Comparison of ENCODE assay signal across 12 cellular contexts in genomic region chr14:69132513-69133181, GRCh38. TPM values are rescaled to one million over a fixed set of nuclear protein-coding genes. Genes with fewer than 3 reads are reported as not detected.
DNase-seq lines count a peak whose midpoint lies in the region; ATAC-seq and TF ChIP-seq lines count a peak whose summit lies in the region.
"Had no signal": no experiment of that assay in that cellular context is flagged by ENCODE, and none has a peak within 500 bp of the region (broad histone marks: within the 10 kb centered on the region; RNA-seq: fewer than 3 reads in every experiment).

No MANE protein-coding gene starts in this region.

- peak overlapping the region; percentile 54 to 78 (median 74) for H3K27ac Mint-ChIP-seq in CD4-positive, alpha-beta memory T cell
- peak overlapping the region; percentile 30 for H3K27ac Mint-ChIP-seq in mesothelial cell of epicardium
- H3K27ac Mint-ChIP-seq: activated B cell treated with CpG ODN at 0.5 μM for 24 hours had no signal

- H3K27me3 Mint-ChIP-seq in CD4-positive, alpha-beta memory T cell = no peaks in the 10 kb centered on the region
- H3K27me3 Mint-ChIP-seq in mesothelial cell of epicardium (ENCODE audit: low read depth) = no peaks in the 10 kb centered on the region
- H3K27me3 Mint-ChIP-seq: activated B cell treated with CpG ODN at 0.5 μM for 24 hours had no signal

- intact Hi-C loops in CD4-positive, alpha-beta memory T cell (cut with micrococcal nuclease) = no loop called here
- intact Hi-C loops in transverse colon (cut with DNase I; ENCODE audit: low total_unique reads) = no loop called here

- ATAC-seq in GM19395 (IDR thresholded peaks at IDR 0.05; ENCODE audit: unreplicated experiment) = no peak
- no peak for ATAC-seq in HG02840 (IDR thresholded peaks at IDR 0.05; ENCODE audit: low FRiP score, unreplicated experiment)
- ATAC-seq in GM21423 (IDR thresholded peaks at IDR 0.05; ENCODE audit: unreplicated experiment) = no peak
- ATAC-seq: GM12878 had no signal

- DNase-seq in CD4-positive, alpha-beta memory T cell = no peak
- DNase-seq in Karpas-422 (no peak), astrocyte of the hippocampus (ENCODE audit: low read depth, low spot score) (peak; percentile 59), mesothelial cell of epicardium (ENCODE audit: low spot score in 2 of 2, unreplicated experiment in 2 of 2) (no peak), transverse colon (no peak)
- DNase-seq: activated B cell treated with CpG ODN at 0.5 μM for 24 hours, NCI-H1436 treated with DMSO at 0.1 percent for 48 hours had no signal

- CTCF ChIA-PET in CD4-positive, alpha-beta memory T cell (lab: Charles Lee; ENCODE audit: partially characterized antibody) = interaction anchor here (0.9 to 2.5 kb wide), 9 partner anchors 9 to 110 kb away, joined by 3 to 12 read pairs (median 4); partner anchors contain the start of genes DCAF5 and EXD2

- no peaks in the 10 kb centered on the region for H4K20me1 ChIP-seq in Karpas-422 (ENCODE audit: insufficient read depth, low read depth, low read length)

- H3K4me2 ChIP-seq in Karpas-422 (ENCODE audit: low read depth, low read length, poor library complexity, severe bottlenecking) = no peak overlapping the region

- POLR2A ChIA-PET in CD4-positive, alpha-beta memory T cell (lab: Charles Lee; ENCODE audit: partially characterized antibody) = interaction anchor here (1.4 to 1.5 kb wide), 2 partner anchors 18 to 20 kb away, joined by 4 to 8 read pairs; partner anchors contain the start of gene DCAF5

- no peak overlapping the region for H3K27ac ChIP-seq in CD4-positive, alpha-beta memory T cell (ENCODE audit: low read depth, low read length)
- H3K27ac ChIP-seq in Karpas-422 (ENCODE audit: low read length) (peak overlapping the region; percentile 8; the same call in 1 of the 2 replicates), transverse colon (no peak overlapping the region)
- H3K27ac ChIP-seq: suprapubic skin had no signal

- no peaks in the 10 kb centered on the region for H3K27me3 ChIP-seq in CD4-positive, alpha-beta memory T cell (ENCODE audit: insufficient read depth, low read length)
- H3K27me3 ChIP-seq in Karpas-422 (ENCODE audit: low read length) (no peaks in the 10 kb centered on the region), transverse colon (no peaks in the 10 kb centered on the region)
- H3K27me3 ChIP-seq: suprapubic skin had no signal

- TF ChIP-seq CTCF in mesothelial cell of epicardium (IDR thresholded peaks at IDR 0.05; ENCODE audit: unreplicated experiment) (no peak), transverse colon (IDR thresholded peaks at IDR 0.05) (no peak)

- TF ChIP-seq EP300 in transverse colon (IDR thresholded peaks at IDR 0.05; ENCODE audit: low read depth) = no peak

- peaks cover 99% of the 10 kb centered on the region for H3K79me2 ChIP-seq in Karpas-422 (ENCODE audit: low read length)

- TF ChIP-seq POLR2A in transverse colon (IDR thresholded peaks at IDR 0.05) = no peak

- H3K9ac ChIP-seq in Karpas-422 (ENCODE audit: low read length) = no peak overlapping the region

- H3K9me3 Mint-ChIP-seq in CD4-positive, alpha-beta memory T cell = no peaks in the 10 kb centered on the region
- no peaks in the 10 kb centered on the region for H3K9me3 Mint-ChIP-seq in mesothelial cell of epicardium
- H3K9me3 Mint-ChIP-seq: activated B cell treated with CpG ODN at 0.5 μM for 24 hours had no signal

- no peak overlapping the region for H3K4me3 ChIP-seq in CD4-positive, alpha-beta memory T cell (ENCODE audit: low read length in 2 of 2)
- H3K4me3 ChIP-seq in Karpas-422 (ENCODE audit: low read length) (no peak overlapping the region), transverse colon (no peak overlapping the region)
- H3K4me3 ChIP-seq: GM12878, suprapubic skin had no signal

- no peaks in the 10 kb centered on the region for H3K9me2 ChIP-seq in Karpas-422 (replicated peaks; ENCODE audit: insufficient read depth, low read length)

- in situ Hi-C loops in transverse colon (cut with MboI; ENCODE audit: low pct_ligation_motif_present in 1 of 4, low pct_unique_long_range_greater_than_20kb in 1 of 4, low sequenced_read_pairs in 3 of 4) = loop anchor here in 1 of 4 donors (25.0 kb wide), 1 partner anchor 330 kb away; no protein-coding TSS in a partner anchor

- peaks cover 48 to 76% (median 64%) of the 10 kb centered on the region in 4 donors for H3K4me1 Mint-ChIP-seq in CD4-positive, alpha-beta memory T cell
- H3K4me1 Mint-ChIP-seq in mesothelial cell of epicardium = peaks cover 25% of the 10 kb centered on the region

- no peak overlapping the region for H2AFZ ChIP-seq in Karpas-422 (ENCODE audit: low read length)

- peak overlapping the region in 1 of 8 donors; percentile 17 for H3K4me3 Mint-ChIP-seq in CD4-positive, alpha-beta memory T cell
- no peak overlapping the region for H3K4me3 Mint-ChIP-seq in mesothelial cell of epicardium
- H3K4me3 Mint-ChIP-seq: activated B cell treated with CpG ODN at 0.5 μM for 24 hours had no signal

- WGBS in transverse colon (ENCODE audit: low coverage in 1 of 2), 2 donors = 77 to 82% methylated on average over 4 of the region's 4 CpGs

- peaks cover 4 to 16% of the 10 kb centered on the region in 2 donors for H3K36me3 Mint-ChIP-seq in CD4-positive, alpha-beta memory T cell
- no peaks in the 10 kb centered on the region for H3K36me3 Mint-ChIP-seq in mesothelial cell of epicardium

- no peaks in the 10 kb centered on the region for H3K9me3 ChIP-seq in CD4-positive, alpha-beta memory T cell (ENCODE audit: control insufficient read depth in 1 of 2, low read length in 2 of 2)
- H3K9me3 ChIP-seq in Karpas-422 (ENCODE audit: low read length) (no peaks in the 10 kb centered on the region), transverse colon (no peaks in the 10 kb centered on the region)
- H3K9me3 ChIP-seq: suprapubic skin had no signal

- no peaks in the 10 kb centered on the region for H3K36me3 ChIP-seq in CD4-positive, alpha-beta memory T cell (ENCODE audit: insufficient read depth, low read length)
- H3K36me3 ChIP-seq in Karpas-422 (ENCODE audit: insufficient read depth, low read length) (no peaks in the 10 kb centered on the region), transverse colon (no peaks in the 10 kb centered on the region)
- H3K36me3 ChIP-seq: suprapubic skin had no signal

- H3K4me1 ChIP-seq in CD4-positive, alpha-beta memory T cell (ENCODE audit: insufficient read depth, low read length) = peaks cover 57% of the 10 kb centered on the region
- H3K4me1 ChIP-seq in Karpas-422 (ENCODE audit: low read length) = peaks cover 29% of the 10 kb centered on the region
- H3K4me1 ChIP-seq in transverse colon = peaks cover 10 to 46% (median 26%) of the 10 kb centered on the region in 4 donors

RNA-seq across cellular contexts. Expression of gene DCAF5, which starts 20.3 kb away (rescaled TPM):
- 10 to 100 TPM; 69.3 to 75.7 TPM for total RNA-seq in CD4-positive, alpha-beta memory T cell
- 10 to 100 TPM; 54.4 to 73.4 TPM for polyA plus RNA-seq in CD4-positive, alpha-beta memory T cell
- total RNA-seq in Karpas-422 (2014; rRNA removed; shearing (Covaris generic); ENCODE audit: low replicate concordance) = 39.8 and 45.5 TPM in 2 replicates
- total RNA-seq in mesothelial cell of epicardium (61.8 to 64.9 TPM (median 64.4 TPM) in 3 replicates), transverse colon (10 to 100 TPM; 25.1 to 70.3 (median 42.7) TPM)

RNA-seq across cellular contexts. Expression of gene EXD2, which starts 58.7 kb away (rescaled TPM):
- total RNA-seq in CD4-positive, alpha-beta memory T cell = 10 to 100 TPM; 14.3 to 15.7 TPM
- polyA plus RNA-seq in CD4-positive, alpha-beta memory T cell = 1 to 10 TPM; 4.6 to 8.9 TPM
- 12.6 and 21.3 TPM in 2 replicates for total RNA-seq in Karpas-422 (2014; rRNA removed; shearing (Covaris generic); ENCODE audit: low replicate concordance)
- total RNA-seq in mesothelial cell of epicardium = 27.4 to 30.6 TPM (median 29.8 TPM) in 3 replicates
- total RNA-seq in transverse colon = 10 to 100 TPM; 16.5 to 33.8 (median 22.8) TPM
